8 cellular contexts compared by ENCODE assay signal in genomic region chr19:46861691-46862503, GRCh38. TPM values are rescaled to one million over a fixed set of nuclear protein-coding genes. Genes with fewer than 3 reads are reported as not detected.
DNase-seq lines count a peak whose midpoint lies in the region; ATAC-seq and TF ChIP-seq lines count a peak whose summit lies in the region.

No MANE protein-coding gene starts in this region.

- in situ Hi-C loops in astrocyte of the cerebellum (cut with HindIII; ENCODE audit: low sequenced_read_pairs) = no loop called here

- intact Hi-C loops in lower leg skin (cut with DNase I; ENCODE audit: low total_unique reads) = no loop called here
- intact Hi-C loops in activated T-helper 2 cell treated with anti-CD3 and anti-CD28 coated beads, Interferon-gamma antibody, Interleukin-2, Interleukin-4, amounts not matched to agents 10 μg/mL and 5 μg/mL and 100 μg/mL, durations not matched to agents 14 hours and 24 hours and 36 hours (cut with micrococcal nuclease) = loop anchor here (2.0 to 10.0 kb wide), 4 partner anchors 53 to 393 kb away; partner anchors contain the start of genes CALM3 and CCDC9

- H3K27me3 Mint-ChIP-seq in activated T-helper 2 cell treated with anti-CD3 and anti-CD28 coated beads, Interferon-gamma antibody, Interleukin-2, Interleukin-4, amounts not matched to agents 10 μg/mL and 5 μg/mL and 100 μg/mL, durations not matched to agents 14 hours and 24 hours and 36 hours (ENCODE audit: low read depth) = no peaks in the 10 kb centered on the region

- H3K9me3 ChIP-seq in HUES6 (ENCODE audit: control insufficient read depth, insufficient read depth, low read depth, low read length) = no peaks in the 10 kb centered on the region

- TF ChIP-seq CTCF in astrocyte of the cerebellum (IDR thresholded peaks at IDR 0.05; ENCODE audit: low read depth, low read length, missing control alignments) = no peak
- TF ChIP-seq CTCF in lower leg skin (IDR thresholded peaks at IDR 0.05) = peak in 1 of 3 donors; percentile 16

- 1% methylated on average over 19 of the region's 19 CpGs for WGBS in lower leg skin, 2 donors

- H3K4me1 ChIP-seq in HUES6 (ENCODE audit: control insufficient read depth, insufficient read depth, low read length) = peaks cover 44% of the 10 kb centered on the region

- H3K36me3 Mint-ChIP-seq in activated T-helper 2 cell treated with anti-CD3 and anti-CD28 coated beads, Interferon-gamma antibody, Interleukin-2, Interleukin-4, amounts not matched to agents 10 μg/mL and 5 μg/mL and 100 μg/mL, durations not matched to agents 14 hours and 24 hours and 36 hours (ENCODE audit: low read depth) = peaks cover 22% of the 10 kb centered on the region

- no peak overlapping the region for H3K4me3 Mint-ChIP-seq in activated T-helper 2 cell treated with anti-CD3 and anti-CD28 coated beads, Interferon-gamma antibody, Interleukin-2, Interleukin-4, amounts not matched to agents 10 μg/mL and 5 μg/mL and 100 μg/mL, durations not matched to agents 14 hours and 24 hours and 36 hours (ENCODE audit: low read depth)

- CTCF ChIA-PET in HEK293T (lab: Yijun Ruan, JAX) = no interaction called here

- no peak overlapping the region; the same call in 1 of the 2 replicates for H3K27ac ChIP-seq in HUES6 (ENCODE audit: low read depth, low read length)

- no peaks in the 10 kb centered on the region for H3K27me3 ChIP-seq in HUES6 (ENCODE audit: control insufficient read depth, insufficient read depth, low read length)

- peaks cover 23% of the 10 kb centered on the region for H3K4me1 Mint-ChIP-seq in activated T-helper 2 cell treated with anti-CD3 and anti-CD28 coated beads, Interferon-gamma antibody, Interleukin-2, Interleukin-4, amounts not matched to agents 10 μg/mL and 5 μg/mL and 100 μg/mL, durations not matched to agents 14 hours and 24 hours and 36 hours (ENCODE audit: low read depth)

- H3K36me3 ChIP-seq in HUES6 (ENCODE audit: control insufficient read depth, insufficient read depth, low read length) = peaks cover 3% of the 10 kb centered on the region; the same call in 1 of the 2 replicates

- H3K4me3 ChIP-seq in HUES6 (ENCODE audit: low read depth, low read length) (peak overlapping the region; percentile 86), astrocyte of the cerebellum (ENCODE audit: low read depth, low read length) (peak overlapping the region; percentile 67), lower leg skin (ENCODE audit: low read depth, poor library complexity, severe bottlenecking) (peak overlapping the region; percentile 81)

- H3K27ac Mint-ChIP-seq in activated T-helper 2 cell treated with anti-CD3 and anti-CD28 coated beads, Interferon-gamma antibody, Interleukin-2, Interleukin-4, amounts not matched to agents 10 μg/mL and 5 μg/mL and 100 μg/mL, durations not matched to agents 14 hours and 24 hours and 36 hours = no peak overlapping the region

- H3K9me3 Mint-ChIP-seq in activated T-helper 2 cell treated with anti-CD3 and anti-CD28 coated beads, Interferon-gamma antibody, Interleukin-2, Interleukin-4, amounts not matched to agents 10 μg/mL and 5 μg/mL and 100 μg/mL, durations not matched to agents 14 hours and 24 hours and 36 hours = no peaks in the 10 kb centered on the region

- POLR2A ChIA-PET in HEK293T (lab: Yijun Ruan, JAX) = interaction anchor here (0.9 to 2.7 kb wide), 6 partner anchors 11 to 186 kb away, joined by 3 to 6 read pairs (median 3); partner anchors contain the start of gene AP2S1

- peak overlapping the region; percentile 86 for H3K9ac ChIP-seq in HUES6 (ENCODE audit: low read length)

- DNase-seq in D341Med (ENCODE audit: low spot score) (peak; percentile 35), astrocyte of the cerebellum (ENCODE audit: low read depth) (no peak), lower leg skin (ENCODE audit: low spot score in 2 of 2) (peak in 1 of 2 donors; percentile 88), HEK293T (ENCODE audit: extremely low spot score) (no peak)
- no peak for DNase-seq in activated T-helper 2 cell treated with anti-CD3 and anti-CD28 coated beads, Interferon-gamma antibody, Interleukin-2, Interleukin-4, amounts not matched to agents 10 μg/mL and 5 μg/mL and 100 μg/mL, durations not matched to agents 14 hours and 24 hours and 36 hours (ENCODE audit: low spot score)

- TF ChIP-seq POLR2A in lower leg skin (IDR thresholded peaks at IDR 0.05) = no peak

- ATAC-seq in HG02588 (IDR thresholded peaks at IDR 0.05; ENCODE audit: unreplicated experiment) = no peak
- no peak for ATAC-seq in HG02642 (IDR thresholded peaks at IDR 0.05; ENCODE audit: poor library complexity, unreplicated experiment)

TF ChIP-seq in HEK293T, 16 proteins besides CTCF, POLR2A, EP300 and RAD21:
- TF ChIP-seq FOXM1 (IDR thresholded peaks at IDR 0.05; ENCODE audit: borderline replicate concordance) = no peak

RNA-seq across cellular contexts. Expression of gene ARHGAP35, which starts 1.1 kb away (rescaled TPM):
- total RNA-seq in lower leg skin = 10 to 100 TPM; 19.4 to 43.6 (median 40.1) TPM
- 25.5 and 28.5 TPM in 2 replicates for total RNA-seq in activated T-helper 2 cell treated with anti-CD3 and anti-CD28 coated beads, Interferon-gamma antibody, Interleukin-2, Interleukin-4, amounts not matched to agents 10 μg/mL and 5 μg/mL and 100 μg/mL, durations not matched to agents 14 hours and 24 hours and 36 hours

RNA-seq across cellular contexts. Expression of gene AP2S1, which starts 11.3 kb away (rescaled TPM):
- total RNA-seq in lower leg skin = 100 to 1,000 TPM in 3 of 4 donors, 10 to 100 TPM in 1; 88.9 to 132 (median 114) TPM
- 94.0 and 102 TPM in 2 replicates for total RNA-seq in activated T-helper 2 cell treated with anti-CD3 and anti-CD28 coated beads, Interferon-gamma antibody, Interleukin-2, Interleukin-4, amounts not matched to agents 10 μg/mL and 5 μg/mL and 100 μg/mL, durations not matched to agents 14 hours and 24 hours and 36 hours
